ENCODE assay signal across 20 cellular contexts in the genomic region with DNA sequence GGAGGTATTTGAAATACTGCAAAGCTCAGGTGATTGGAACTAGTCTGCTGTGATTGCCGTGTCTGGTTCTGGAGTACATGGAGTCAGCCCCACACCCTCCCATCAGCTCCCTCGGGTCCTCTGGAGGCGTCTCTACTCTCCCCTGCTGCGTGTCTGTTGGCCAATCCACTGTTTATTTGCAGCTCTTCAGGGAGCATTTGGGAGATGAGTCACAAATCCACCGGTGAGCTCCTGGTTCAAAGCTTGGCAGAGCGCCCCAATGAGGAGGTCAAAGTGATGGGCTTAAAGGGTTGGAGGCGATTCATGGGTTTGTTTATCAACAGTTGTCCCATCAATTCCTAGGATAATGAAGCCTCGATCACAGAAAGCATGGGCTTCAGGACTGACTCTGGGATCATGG. TPM values are rescaled to one million over a fixed set of nuclear protein-coding genes. Genes with fewer than 3 reads are reported as not detected.
A peak's percentile ranks its signal among the peaks of the same experiment; 100 is the strongest.
DNase-seq lines count a peak whose midpoint lies in the region; ATAC-seq and TF ChIP-seq lines count a peak whose summit lies in the region.
"Had no signal": no experiment of that assay in that cellular context is flagged by ENCODE, and none has a peak within 500 bp of the region (broad histone marks: within the 10 kb centered on the region; RNA-seq: fewer than 3 reads in every experiment).

No MANE protein-coding gene starts in this region.

- DNase-seq in DMS53 (lab: John Stamatoyannopoulos, UW) (peak; percentile 28), DMS53 treated with DMSO at 0.1 percent for 48 hours (lab: John Stamatoyannopoulos, UW; ENCODE audit: unreplicated experiment) (no peak), HT1080 (ENCODE audit: low read depth) (peak; percentile 55), choroid plexus epithelial cell (ENCODE audit: low read depth) (peak; percentile 79), posterior vena cava (ENCODE audit: low spot score) (peak; percentile 10), Kasumi-1 (lab: John Stamatoyannopoulos, UW) (no peak), middle frontal gyrus (ENCODE audit: extremely low spot score, low spot score) (no peak), left lobe of liver (ENCODE audit: low spot score) (no peak)
- DNase-seq: 8988T; activated CD4-positive, alpha-beta T cell treated with anti-CD3 and anti-CD28 coated beads, Interleukin-2, amount 10 ng/mL, durations not matched to agents 24 days and 14 days; activated naive CD8-positive, alpha-beta T cell treated with anti-CD3 and anti-CD28 coated beads, Interleukin-2, amount 50 U/mL, for 24 hours; DMS153; gastrocnemius medialis; NCI-H446; nephron progenitor cell; stimulated activated CD4-positive, alpha-beta T cell treated with anti-CD3 and anti-CD28 coated beads, Interleukin-4, amount 100 ng/mL, for 4 hours; uterus had no signal

- TF ChIP-seq CTCF in choroid plexus epithelial cell (conservative IDR thresholded peaks at IDR 0.05; ENCODE audit: low read depth, low read length) = no peak

- no peak for ATAC-seq in left lobe of liver
- ATAC-seq: activated naive CD8-positive, alpha-beta T cell treated with anti-CD3 and anti-CD28 coated beads, Interleukin-2, amount 50 U/mL, for 24 hours; gastrocnemius medialis had no signal

- H3K4me3 ChIP-seq in choroid plexus epithelial cell (ENCODE audit: low read depth, low read length) = no peak overlapping the region
- H3K4me3 ChIP-seq: gastrocnemius medialis, spleen, uterus had no signal

- intact Hi-C loops in posterior vena cava (cut with DNase I) = no loop called here

RNA-seq across cellular contexts. Expression of a gene that starts 14.6 kb away (rescaled TPM):
- total RNA-seq in HT1080 (2014; rRNA removed; shearing (Covaris generic)) = 5.4 and 6.9 TPM in 2 replicates
- polyA plus RNA-seq in HT1080 (2015; cell fraction: cytosol; rRNA removed) = 11.2 and 14.5 TPM in 2 replicates
- polyA plus RNA-seq in HT1080 (2015; cell fraction: nucleus; rRNA removed) = 6.6 and 6.7 TPM in 2 replicates
- total RNA-seq in posterior vena cava = 1 to 10 TPM in 1 of 2 donors, under 1 TPM in 1; 0.62 to 1.2 TPM
- total RNA-seq in left lobe of liver = not detected
- total RNA-seq: activated CD4-positive, alpha-beta T cell treated with anti-CD3 and anti-CD28 coated beads, Interleukin-2, amount 10 ng/mL, durations not matched to agents 24 days and 14 days; activated T-helper 2 cell treated with anti-CD3 and anti-CD28 coated beads, Interferon-gamma antibody, Interleukin-2, Interleukin-4, amounts not matched to agents 10 μg/mL and 5 μg/mL and 100 μg/mL, durations not matched to agents 14 hours and 24 hours and 36 hours; pulmonary artery endothelial cell; spleen had no signal

Comparison
In these comparisons a context has a peak if more than half of its experiments do, and no peak if none do; other contexts are left out.
1. DNase-seq: peak in DMS53 (single experiment), HT1080 (single experiment), choroid plexus epithelial cell (single experiment) and posterior vena cava (single experiment); none in DMS53 treated with DMSO at 0.1 percent for 48 hours (single experiment), Kasumi-1 (0 of 2), middle frontal gyrus (single experiment) and left lobe of liver (single experiment).